Comparison of ENCODE assay signal across 8 cellular contexts in genomic region chr1:51331206-51332100, GRCh38. TPM values are rescaled to one million over a fixed set of nuclear protein-coding genes. Genes with fewer than 3 reads are reported as not detected.
DNase-seq lines count a peak whose midpoint lies in the region; ATAC-seq, FAIRE-seq and TF ChIP-seq lines count a peak whose summit lies in the region.

No MANE protein-coding gene starts in this region.

- H3K27me3 ChIP-seq in NT2/D1 (ENCODE audit: insufficient read depth, insufficient read length), result peaks cover 20% of the 10 kb centered on the region
- peaks cover 0 to 19% of the 10 kb centered on the region in 2 experiments; a peak in 2 of 5 replicates for H3K27me3 ChIP-seq in HepG2 (ENCODE audit: control insufficient read depth in 1 of 2, insufficient read depth in 2 of 2, low read length in 2 of 2)

- FAIRE-seq in HepG2 (lab: Jason Lieb, UNC), result peak; percentile 57

- no peak for TF ChIP-seq EP300 in HepG2 (IDR thresholded peaks at IDR 0.05; ENCODE audit: low read depth in 2 of 2, low read length in 2 of 2)
- TF ChIP-seq EP300 in HepG2 (CRISPR knock-in tag; IDR thresholded peaks at IDR 0.05; ENCODE audit: borderline replicate concordance), result 0 out of 2 replicates have a peak, but pooled peaks have one; percentile 13

- TF ChIP-seq CTCF in choroid plexus epithelial cell (conservative IDR thresholded peaks at IDR 0.05; ENCODE audit: low read depth, low read length) (no peak), HepG2 (CRISPR knock-in tag; IDR thresholded peaks at IDR 0.05) (no peak)

- H3K4me3 ChIP-seq in NT2/D1 (ENCODE audit: insufficient read length, low read depth), result peak overlapping the region; percentile 56
- no peak overlapping the region for H3K4me3 ChIP-seq in choroid plexus epithelial cell (ENCODE audit: low read depth, low read length)
- peak overlapping the region; percentile 65 to 79 (median 73); a peak in 5 of 6 replicates for H3K4me3 ChIP-seq in HepG2 (replicated peaks in 1 of 3; ENCODE audit: insufficient read depth in 1 of 3, low read depth in 2 of 3, low read length in 3 of 3)

- intact Hi-C loops in HepG2 (cut with micrococcal nuclease; ENCODE audit: unreplicated experiment), result no loop called here

- H3K27me3 Mint-ChIP-seq in activated CD8-positive, alpha-beta memory T cell treated with anti-CD3 and anti-CD28 coated beads, Interleukin-2, amount 10 ng/mL, durations not matched to agents 7 days and 5 days, result peaks cover 37% of the 10 kb centered on the region

- H3K4me2 ChIP-seq in HepG2 (ENCODE audit: low read depth, low read length), result peak overlapping the region; percentile 100

- peaks cover 7% of the 10 kb centered on the region for H3K4me1 ChIP-seq in NT2/D1 (ENCODE audit: insufficient read depth, insufficient read length)
- H3K4me1 ChIP-seq in HepG2 (ENCODE audit: insufficient read depth, low read length), result peaks cover 34% of the 10 kb centered on the region

- H3K27ac ChIP-seq in HepG2 (ENCODE audit: extremely low read length, insufficient read depth, low read length), result no peak overlapping the region

- TF ChIP-seq POLR2A in HepG2 (IDR thresholded peaks at IDR 0.05; ENCODE audit: insufficient read depth in 1 of 2, low read depth in 2 of 2, low read length in 2 of 2), result no peak

- no peaks in the 10 kb centered on the region for H3K79me2 ChIP-seq in HepG2 (ENCODE audit: insufficient read depth, low read length)

- peak overlapping the region; percentile 77 for H2AFZ ChIP-seq in HepG2 (ENCODE audit: low read length)

- no peak for TF ChIP-seq RAD21 in HepG2 (CRISPR knock-in tag; IDR thresholded peaks at IDR 0.05)

- WGBS in HepG2 (ENCODE audit: low lambda C conversion rate), result 8% methylated on average over 7 of the region's 7 CpGs

- H3K4me1 Mint-ChIP-seq in activated CD8-positive, alpha-beta memory T cell treated with anti-CD3 and anti-CD28 coated beads, Interleukin-2, amount 10 ng/mL, durations not matched to agents 7 days and 5 days, result peaks cover 6% of the 10 kb centered on the region

- POLR2A ChIA-PET in HepG2 (lab: Yijun Ruan, JAX), result interaction anchor here (0.8 kb wide), 1 partner anchor 17 kb away, joined by 3 read pairs; no protein-coding TSS in a partner anchor

- H3K4me3 Mint-ChIP-seq in activated CD8-positive, alpha-beta memory T cell treated with anti-CD3 and anti-CD28 coated beads, Interleukin-2, amount 10 ng/mL, durations not matched to agents 7 days and 5 days, result peak overlapping the region; percentile 34

- in situ Hi-C loops in HepG2 (cut with HindIII; ENCODE audit: extremely low pct_ligation_motif_present, low pct_unique_long_range_greater_than_20kb), result no loop called here

- BruUV-seq in HepG2 (replicated peaks; lab: Mats Ljungman, UMichigan), result no TSS peak

- H3K9me3 Mint-ChIP-seq in activated CD8-positive, alpha-beta memory T cell treated with anti-CD3 and anti-CD28 coated beads, Interleukin-2, amount 10 ng/mL, durations not matched to agents 7 days and 5 days (ENCODE audit: low read depth), result no peaks in the 10 kb centered on the region

- CTCF ChIA-PET in activated CD8-positive, alpha-beta memory T cell treated with anti-CD3 and anti-CD28 coated beads, Interleukin-2, amount 10 ng/mL, durations not matched to agents 7 days and 5 days (lab: Charles Lee), result interaction anchor here (0.6 to 1.8 kb wide), 2 partner anchors 35 to 55 kb away, joined by 3 to 10 read pairs; no protein-coding TSS in a partner anchor
- CTCF ChIA-PET in HepG2 (lab: Yijun Ruan, JAX; ENCODE audit: low intra/inter-chr PET ratio, low total read pairs), result no interaction called here

- no peak for DNase-seq in activated CD8-positive, alpha-beta memory T cell treated with anti-CD3 and anti-CD28 coated beads, Interleukin-2, amount 10 ng/mL, durations not matched to agents 7 days and 5 days
- no peak for DNase-seq in activated CD8-positive, alpha-beta memory T cell treated with anti-CD3 and anti-CD28 coated beads for 24 hours
- DNase-seq in NT2/D1 (ENCODE audit: low read depth, low spot score), result peak; percentile 68
- peak; percentile 35 for DNase-seq in choroid plexus epithelial cell (ENCODE audit: low read depth)
- DNase-seq in HepG2 (ENCODE audit: low spot score), result peak; percentile 62
- no peak for DNase-seq in stimulated activated CD4-positive, alpha-beta T cell treated with anti-CD3 and anti-CD28 coated beads, Interleukin-4, amount 100 ng/mL, for 24 hours

- peak; percentile 24 for ATAC-seq in activated CD8-positive, alpha-beta memory T cell treated with anti-CD3 and anti-CD28 coated beads, Interleukin-2, amount 10 ng/mL, durations not matched to agents 7 days and 5 days
- ATAC-seq in HG02759 (IDR thresholded peaks at IDR 0.05; ENCODE audit: unreplicated experiment), result peak; percentile 70
- ATAC-seq in HepG2, result peak; percentile 74
- ATAC-seq in HG03280 (IDR thresholded peaks at IDR 0.05; ENCODE audit: unreplicated experiment), result no peak

- H3K36me3 Mint-ChIP-seq in activated CD8-positive, alpha-beta memory T cell treated with anti-CD3 and anti-CD28 coated beads, Interleukin-2, amount 10 ng/mL, durations not matched to agents 7 days and 5 days, result no peaks in the 10 kb centered on the region

- no peak overlapping the region for H3K27ac Mint-ChIP-seq in activated CD8-positive, alpha-beta memory T cell treated with anti-CD3 and anti-CD28 coated beads, Interleukin-2, amount 10 ng/mL, durations not matched to agents 7 days and 5 days

- peak overlapping the region; percentile 38 for H3K9ac ChIP-seq in NT2/D1 (ENCODE audit: insufficient read length, low read depth)
- H3K9ac ChIP-seq in HepG2 (ENCODE audit: insufficient read depth, low read depth, low read length), result peak overlapping the region; percentile 13; the same call in 1 of the 2 replicates

- H3K9me3 ChIP-seq in NT2/D1 (ENCODE audit: insufficient read depth, low read length), result no peaks in the 10 kb centered on the region
- H3K9me3 ChIP-seq in HepG2 (ENCODE audit: low read length), result no peaks in the 10 kb centered on the region

- H4K20me1 ChIP-seq in HepG2 (ENCODE audit: insufficient read depth, low read length), result no peaks in the 10 kb centered on the region

- no peaks in the 10 kb centered on the region for H3K36me3 ChIP-seq in NT2/D1 (ENCODE audit: insufficient read depth, insufficient read length, low read length)
- H3K36me3 ChIP-seq in HepG2 (replicated peaks in 1 of 2; ENCODE audit: control insufficient read depth in 1 of 2, insufficient read depth in 2 of 2, low read length in 2 of 2), result no peaks in the 10 kb centered on the region

TF ChIP-seq in HepG2, 621 proteins besides CTCF, POLR2A, EP300 and RAD21 (continues in another document):
- TF ChIP-seq CEBPZ (IDR thresholded peaks at IDR 0.05; ENCODE audit: low read length), result no peak
- TF ChIP-seq KDM3A (CRISPR knock-in tag; IDR thresholded peaks at IDR 0.05; ENCODE audit: low read depth), result no peak
- TF ChIP-seq YEATS4 (CRISPR knock-in tag; IDR thresholded peaks at IDR 0.05; ENCODE audit: borderline replicate concordance), result 0 out of 2 replicates have a peak, but pooled peaks have one; percentile 33
- no peak for TF ChIP-seq NFIB (CRISPR knock-in tag; IDR thresholded peaks at IDR 0.05; ENCODE audit: borderline replicate concordance)

RNA-seq across cellular contexts. Expression of gene TTC39A, which starts 1.1 kb away (rescaled TPM):
- total RNA-seq in activated CD8-positive, alpha-beta memory T cell treated with anti-CD3 and anti-CD28 coated beads, Interleukin-2, amount 10 ng/mL, durations not matched to agents 7 days and 5 days, result under 1 TPM in 1 of 2 experiments, not detected in 1; 0.33 TPM
- total RNA-seq in HepG2 (2016; rRNA removed; fragmentation: Illumina TruSeq; extraction: Trizol), result 0.33 and 0.90 TPM in 2 replicates
- total RNA-seq in HepG2 (2016; cell fraction: cytosol; rRNA removed; fragmentation: Illumina TruSeq; extraction: Trizol; ENCODE audit: low read depth), result 0.44 and 0.61 TPM in 2 replicates
- total RNA-seq in HepG2 (2016; cell fraction: insoluble cytoplasmic fraction; rRNA removed; fragmentation: Illumina TruSeq; extraction: Trizol), result 0.48 and 1.2 TPM in 2 replicates
- total RNA-seq in HepG2 (2016; cell fraction: membrane; rRNA removed; fragmentation: Illumina TruSeq; extraction: Trizol), result 0.79 and 1.1 TPM in 2 replicates
- 0.50 and 0.81 TPM in 2 replicates for total RNA-seq in HepG2 (2016; cell fraction: nucleus; rRNA removed; fragmentation: Illumina TruSeq; extraction: Trizol)
- polyA plus RNA-seq in HepG2 (2011; rRNA removed), result 1.5 and 1.7 TPM in 2 replicates
- 0.79 and 1.2 TPM in 2 replicates for polyA plus RNA-seq in HepG2 (2011; cell fraction: cytosol; rRNA removed)
- polyA plus RNA-seq in HepG2 (2011; cell fraction: nucleus; rRNA removed), result 1.1 and 1.7 TPM in 2 replicates
- polyA plus RNA-seq in HepG2 (2012), result 0.32 and 0.73 TPM in 2 replicates
- 0.38 and 0.95 TPM in 2 replicates for polyA plus RNA-seq in HepG2 (2016; cell fraction: cytosol; fragmentation: Illumina TruSeq; extraction: Trizol; ENCODE audit: low read depth)
- polyA plus RNA-seq in HepG2 (2016; cell fraction: insoluble cytoplasmic fraction; fragmentation: Illumina TruSeq; extraction: Trizol; ENCODE audit: low read depth), result 1.2 and 1.3 TPM in 2 replicates
- polyA plus RNA-seq in HepG2 (2016; cell fraction: membrane; fragmentation: Illumina TruSeq; extraction: Trizol; ENCODE audit: low read depth), result 0.62 and 0.74 TPM in 2 replicates
- 1.8 and 2.5 TPM in 2 replicates for polyA plus RNA-seq in HepG2 (2016; cell fraction: nucleus; fragmentation: Illumina TruSeq; extraction: Trizol; ENCODE audit: insufficient read depth, low read depth)
- 0.47 and 1.9 TPM in 2 replicates for polyA minus RNA-seq in HepG2 (2011; rRNA and poly(A)+ RNA removed; ENCODE audit: low replicate concordance)
- polyA minus RNA-seq in HepG2 (2011; cell fraction: cytosol; rRNA and poly(A)+ RNA removed), result 1.2 and 1.3 TPM in 2 replicates
- 0.77 and 1.4 TPM in 2 replicates for polyA minus RNA-seq in HepG2 (2011; cell fraction: nucleus; rRNA and poly(A)+ RNA removed)

Comparison
In these comparisons a context has a peak if more than half of its experiments do, and no peak if none do; other contexts are left out.
1. DNase-seq: peak in NT2/D1 (single experiment), choroid plexus epithelial cell (single experiment) and HepG2 (single experiment); none in activated CD8-positive, alpha-beta memory T cell treated with anti-CD3 and anti-CD28 coated beads, Interleukin-2, amount 10 ng/mL, durations not matched to agents 7 days and 5 days (single experiment), activated CD8-positive, alpha-beta memory T cell treated with anti-CD3 and anti-CD28 coated beads for 24 hours (single experiment) and stimulated activated CD4-positive, alpha-beta T cell treated with anti-CD3 and anti-CD28 coated beads, Interleukin-4, amount 100 ng/mL, for 24 hours (single experiment).